Comparison of ENCODE assay signal across 7 cellular contexts in genomic region chr2:61854435-61855177, GRCh38.
DNase-seq lines count a peak whose midpoint lies in the region; ATAC-seq, FAIRE-seq and TF ChIP-seq lines count a peak whose summit lies in the region.

No MANE protein-coding gene starts in this region.

- DNase-seq in GM18507 (ENCODE audit: extremely low spot score, insufficient read length, low read depth): peak; percentile 94
- DNase-seq in NCI-H1930 (lab: John Stamatoyannopoulos, UW): peak; percentile 93 to 94
- peak; percentile 77 for DNase-seq in T-helper 9 cell
- peak; percentile 97 for DNase-seq in astrocyte of the hippocampus (ENCODE audit: low read depth, low spot score)
- peak; percentile 51 to 97 (median 83) for DNase-seq in hypothalamus (lab: John Stamatoyannopoulos, UW)
- DNase-seq in retinal pigment epithelial cell (ENCODE audit: low read depth): peak; percentile 92

- peak; percentile 9 for TF ChIP-seq CTCF in retinal pigment epithelial cell (conservative IDR thresholded peaks at IDR 0.05; ENCODE audit: low read depth, low read length)

- H3K4me3 ChIP-seq in retinal pigment epithelial cell (ENCODE audit: low read length): peak overlapping the region; percentile 78

- peak; percentile 91 for ATAC-seq in HG02973 (IDR thresholded peaks at IDR 0.05; ENCODE audit: unreplicated experiment)

- FAIRE-seq in GM18507 (lab: Jason Lieb, UNC): peak; percentile 94

Comparison
In these comparisons a context has a peak if more than half of its experiments do, and no peak if none do; other contexts are left out.
1. Peak in every context shown above with its lines: DNase-seq, ATAC-seq and H3K4me3 ChIP-seq.